In the genomic region with DNA sequence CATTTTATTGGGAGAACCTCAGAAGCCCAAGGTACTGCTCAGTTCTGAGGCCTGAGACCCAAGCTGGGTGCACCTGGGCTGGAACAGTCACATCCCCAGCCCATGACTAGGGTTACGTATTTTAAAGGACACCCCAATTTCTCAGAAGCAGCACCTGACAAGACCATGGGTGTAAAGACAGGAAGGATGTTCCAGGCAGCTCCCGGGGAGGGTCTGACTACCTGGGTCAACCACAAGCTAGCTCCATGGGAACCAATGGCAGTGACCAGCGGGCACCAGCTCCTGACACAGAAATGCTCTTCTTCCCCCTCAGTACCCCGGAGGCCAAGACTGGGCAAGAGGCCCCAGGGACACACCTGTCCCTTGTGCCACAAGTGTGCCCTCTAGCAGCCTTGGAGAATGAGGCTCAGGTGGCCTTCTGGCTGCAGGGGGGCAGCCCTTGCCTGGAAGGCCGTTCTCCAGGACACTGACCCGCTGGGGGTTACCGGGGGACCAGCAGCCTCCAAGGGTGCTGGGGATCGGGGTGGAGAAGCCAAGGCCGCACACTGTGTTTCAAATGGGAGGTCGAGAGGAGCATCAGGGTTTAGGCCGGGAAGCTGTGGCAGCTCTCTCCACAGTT, we compare ENCODE assay signal across 16 cellular contexts. TPM values are rescaled to one million over a fixed set of nuclear protein-coding genes. Genes with fewer than 3 reads are reported as not detected.
DNase-seq lines count a peak whose midpoint lies in the region; ATAC-seq and TF ChIP-seq lines count a peak whose summit lies in the region.
"Had no signal": no experiment of that assay in that cellular context is flagged by ENCODE, and none has a peak within 500 bp of the region (broad histone marks: within the 10 kb centered on the region; RNA-seq: fewer than 3 reads in every experiment).

No MANE protein-coding gene starts in this region.

- H3K27ac ChIP-seq in CD8-positive, alpha-beta T cell (ENCODE audit: low read depth, low read length) = no peak overlapping the region
- H3K27ac ChIP-seq in adrenal gland (peak overlapping the region; percentile 20 to 93 (median 68)), liver (ENCODE audit: low read depth in 1 of 2, low read length in 2 of 2) (peak overlapping the region; percentile 83 to 86), skin epidermis (peak overlapping the region in 20 of 21 experiments; percentile 40 to 87 (median 73))

- CTCF ChIA-PET in CD8-positive, alpha-beta T cell (lab: Charles Lee) = interaction anchor here (1.1 kb wide), 1 partner anchor 10 kb away, joined by 4 read pairs; no protein-coding TSS in a partner anchor

- no peaks in the 10 kb centered on the region for H3K27me3 ChIP-seq in CD8-positive, alpha-beta T cell (ENCODE audit: insufficient read depth, low read length)
- H3K27me3 ChIP-seq in adrenal gland (no peaks in the 10 kb centered on the region), liver (ENCODE audit: control insufficient read depth in 4 of 4, insufficient read depth in 4 of 4, low read length in 3 of 4) (no peaks in the 10 kb centered on the region)
- H3K27me3 ChIP-seq: MG63 had no signal

- DNase-seq in CD8-positive, alpha-beta T cell = peak in 1 of 7 experiments; percentile 7
- DNase-seq in adrenal gland (peak in 2 of 7 donors; percentile 18 to 50), NCI-H1105 treated with DMSO at 0.1 percent for 48 hours (lab: John Stamatoyannopoulos, UW) (no peak)
- DNase-seq: activated gamma-delta T cell treated with Interleukin-2 at 50 U/mL for 16 hours, Calu3, GDM1, MG63, NCI-H187, NCI-H510A, OCI-M1 had no signal

- no peaks in the 10 kb centered on the region for H3K9me3 Mint-ChIP-seq in CD8-positive, alpha-beta T cell

- H3K4me1 Mint-ChIP-seq in CD8-positive, alpha-beta T cell (ENCODE audit: low read depth) = no peaks in the 10 kb centered on the region

- TF ChIP-seq POLR2A in adrenal gland (IDR thresholded peaks at IDR 0.05) = no peak

- TF ChIP-seq RAD21 in liver (IDR thresholded peaks at IDR 0.05) = no peak

- H3K9me3 ChIP-seq in CD8-positive, alpha-beta T cell (ENCODE audit: low read length) = no peaks in the 10 kb centered on the region
- H3K9me3 ChIP-seq in adrenal gland (replicated peaks in 1 of 3) (no peaks in the 10 kb centered on the region), liver (ENCODE audit: control insufficient read depth in 4 of 4, low read length in 3 of 4) (no peaks in the 10 kb centered on the region)
- H3K9me3 ChIP-seq: MG63 had no signal

- no peak for ATAC-seq in CD8-positive, alpha-beta T cell
- ATAC-seq in GM21526 (IDR thresholded peaks at IDR 0.05; ENCODE audit: low FRiP score, unreplicated experiment) = no peak
- ATAC-seq in HG03039 (IDR thresholded peaks at IDR 0.05; ENCODE audit: unreplicated experiment) = no peak
- ATAC-seq in HG02885 (IDR thresholded peaks at IDR 0.05; ENCODE audit: poor library complexity, unreplicated experiment) = no peak
- ATAC-seq: SK-N-SH treated with all-trans-retinoic acid at 6 μM for 48 hours had no signal

- H3K27ac Mint-ChIP-seq in CD8-positive, alpha-beta T cell = peak overlapping the region; percentile 22

- peaks cover 81% of the 10 kb centered on the region for H3K36me3 Mint-ChIP-seq in CD8-positive, alpha-beta T cell

- H3K27me3 Mint-ChIP-seq in CD8-positive, alpha-beta T cell (ENCODE audit: low read depth) = no peaks in the 10 kb centered on the region

- no peak overlapping the region for H3K4me3 Mint-ChIP-seq in CD8-positive, alpha-beta T cell

- peaks cover 19% of the 10 kb centered on the region for H3K36me3 ChIP-seq in CD8-positive, alpha-beta T cell (ENCODE audit: insufficient read depth, low read length)
- H3K36me3 ChIP-seq in adrenal gland (replicated peaks in 1 of 2) (peaks cover 0 to 7% of the 10 kb centered on the region in 2 donors), liver (ENCODE audit: control insufficient read depth in 4 of 4, insufficient read depth in 3 of 4, low read depth in 1 of 4, low read length in 3 of 4) (peaks cover 0 to 2% (median under 1%) of the 10 kb centered on the region in 4 donors)

- TF ChIP-seq CTCF in CD8-positive, alpha-beta T cell (IDR thresholded peaks at IDR 0.05) = no peak
- TF ChIP-seq CTCF in adrenal gland (IDR thresholded peaks at IDR 0.05) (no peak), liver (IDR thresholded peaks at IDR 0.05; ENCODE audit: low read depth, low read length, missing input control) (no peak)

- intact Hi-C loops in CD8-positive, alpha-beta T cell (cut with DNase I, micrococcal nuclease) = no loop called here
- intact Hi-C loops in adrenal gland (cut with DNase I) = no loop called here

- H3K9ac ChIP-seq in liver (ENCODE audit: low read depth in 1 of 2, low read length in 2 of 2) = no peak overlapping the region

- no peaks in the 10 kb centered on the region for H3K4me1 ChIP-seq in CD8-positive, alpha-beta T cell (ENCODE audit: insufficient read depth, low read length)
- peaks cover 21 to 40% of the 10 kb centered on the region in 2 donors for H3K4me1 ChIP-seq in adrenal gland (replicated peaks in 1 of 2)
- peaks cover 5 to 37% (median 31%) of the 10 kb centered on the region in 4 donors for H3K4me1 ChIP-seq in liver (ENCODE audit: control insufficient read depth in 4 of 4, insufficient read depth in 4 of 4, low read length in 3 of 4)

- H3K4me3 ChIP-seq in CD8-positive, alpha-beta T cell (ENCODE audit: low read depth, low read length) = no peak overlapping the region
- H3K4me3 ChIP-seq in adrenal gland (no peak overlapping the region), liver (ENCODE audit: low read depth in 1 of 3, low read length in 3 of 3) (no peak overlapping the region), skin epidermis (no peak overlapping the region)
- H3K4me3 ChIP-seq: MG63 had no signal

- POLR2A ChIA-PET in CD8-positive, alpha-beta T cell (lab: Charles Lee) = no interaction called here

- WGBS in adrenal gland, 4 donors = 64 to 87% (median 75%) methylated on average over 7 to 11 of the region's 11 CpGs
- 93% methylated on average over 11 of the region's 11 CpGs for whole genome bisulfite sequencing in liver

TF ChIP-seq in liver, 16 proteins besides CTCF, POLR2A, EP300 and RAD21:
- no peak for TF ChIP-seq MAX (IDR thresholded peaks at IDR 0.05)
- TF ChIP-seq JUND (IDR thresholded peaks at IDR 0.05) = no peak
- TF ChIP-seq FOXA1 (IDR thresholded peaks at IDR 0.05) = no peak
- no peak for TF ChIP-seq NR2F2 (IDR thresholded peaks at IDR 0.05)
- TF ChIP-seq EGR1 (IDR thresholded peaks at IDR 0.05; ENCODE audit: low read depth in 2 of 2) = no peak
- TF ChIP-seq, protein P1, sequence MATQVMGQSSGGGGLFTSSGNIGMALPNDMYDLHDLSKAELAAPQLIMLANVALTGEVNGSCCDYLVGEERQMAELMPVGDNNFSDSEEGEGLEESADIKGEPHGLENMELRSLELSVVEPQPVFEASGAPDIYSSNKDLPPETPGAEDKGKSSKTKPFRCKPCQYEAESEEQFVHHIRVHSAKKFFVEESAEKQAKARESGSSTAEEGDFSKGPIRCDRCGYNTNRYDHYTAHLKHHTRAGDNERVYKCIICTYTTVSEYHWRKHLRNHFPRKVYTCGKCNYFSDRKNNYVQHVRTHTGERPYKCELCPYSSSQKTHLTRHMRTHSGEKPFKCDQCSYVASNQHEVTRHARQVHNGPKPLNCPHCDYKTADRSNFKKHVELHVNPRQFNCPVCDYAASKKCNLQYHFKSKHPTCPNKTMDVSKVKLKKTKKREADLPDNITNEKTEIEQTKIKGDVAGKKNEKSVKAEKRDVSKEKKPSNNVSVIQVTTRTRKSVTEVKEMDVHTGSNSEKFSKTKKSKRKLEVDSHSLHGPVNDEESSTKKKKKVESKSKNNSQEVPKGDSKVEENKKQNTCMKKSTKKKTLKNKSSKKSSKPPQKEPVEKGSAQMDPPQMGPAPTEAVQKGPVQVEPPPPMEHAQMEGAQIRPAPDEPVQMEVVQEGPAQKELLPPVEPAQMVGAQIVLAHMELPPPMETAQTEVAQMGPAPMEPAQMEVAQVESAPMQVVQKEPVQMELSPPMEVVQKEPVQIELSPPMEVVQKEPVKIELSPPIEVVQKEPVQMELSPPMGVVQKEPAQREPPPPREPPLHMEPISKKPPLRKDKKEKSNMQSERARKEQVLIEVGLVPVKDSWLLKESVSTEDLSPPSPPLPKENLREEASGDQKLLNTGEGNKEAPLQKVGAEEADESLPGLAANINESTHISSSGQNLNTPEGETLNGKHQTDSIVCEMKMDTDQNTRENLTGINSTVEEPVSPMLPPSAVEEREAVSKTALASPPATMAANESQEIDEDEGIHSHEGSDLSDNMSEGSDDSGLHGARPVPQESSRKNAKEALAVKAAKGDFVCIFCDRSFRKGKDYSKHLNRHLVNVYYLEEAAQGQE (IDR thresholded peaks at IDR 0.05) = no peak
- TF ChIP-seq, protein P2, sequence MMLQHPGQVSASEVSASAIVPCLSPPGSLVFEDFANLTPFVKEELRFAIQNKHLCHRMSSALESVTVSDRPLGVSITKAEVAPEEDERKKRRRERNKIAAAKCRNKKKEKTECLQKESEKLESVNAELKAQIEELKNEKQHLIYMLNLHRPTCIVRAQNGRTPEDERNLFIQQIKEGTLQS (IDR thresholded peaks at IDR 0.05) = no peak
- no peak for TF ChIP-seq TAF1 (conservative IDR thresholded peaks at IDR 0.05)
- no peak for TF ChIP-seq FOXA2 (IDR thresholded peaks at IDR 0.05)
TF ChIP-seq in liver: peak in this region for 0.

RNA-seq across cellular contexts. Expression of gene IPPK, which starts 52.6 kb away (rescaled TPM):
- 10 to 100 TPM; 12.2 to 12.8 TPM for total RNA-seq in CD8-positive, alpha-beta T cell
- total RNA-seq in adrenal gland (10 to 100 TPM in 1 of 8 donors, 1 to 10 TPM in 7; 2.9 to 16.6 (median 8.5) TPM), liver (1 to 10 TPM; 2.9 to 5.9 TPM)
- polyA plus RNA-seq in adrenal gland (10 to 100 TPM in 2 of 3 donors, 1 to 10 TPM in 1; 6.7 to 13.2 (median 12.5) TPM), liver (1 to 10 TPM; 2.1 to 4.2 TPM)
